In genomic region chr11:19286411-19286810, GRCh38 we compare ENCODE assay signal across 22 cellular contexts. TPM values are rescaled to one million over a fixed set of nuclear protein-coding genes. Genes with fewer than 3 reads are reported as not detected.
DNase-seq lines count a peak whose midpoint lies in the region; ATAC-seq, FAIRE-seq and TF ChIP-seq lines count a peak whose summit lies in the region.
"Had no signal": no experiment of that assay in that cellular context is flagged by ENCODE, and none has a peak within 500 bp of the region (broad histone marks: within the 10 kb centered on the region; RNA-seq: fewer than 3 reads in every experiment).

No MANE protein-coding gene starts in this region.

- no peaks in the 10 kb centered on the region for H3K79me1 ChIP-seq in mesendoderm (ENCODE audit: low read length)

- peaks cover 12% of the 10 kb centered on the region for H3K27me3 Mint-ChIP-seq in stimulated activated naive CD8-positive, alpha-beta T cell treated with anti-CD3 and anti-CD28 coated beads, Interleukin-15, Interleukin-2, amounts not matched to agents 100 ng/mL and 50 ng/mL, for 24 hours
- H3K27me3 Mint-ChIP-seq in stimulated activated memory B cell treated with anti-CD40 and anti-IgM and Interleukin-4, amounts not matched to agents 10 μg/mL and 1 μg/mL and 100 μg/mL, for 72 hours = peaks cover 13% of the 10 kb centered on the region

- H3K9me3 ChIP-seq in HepG2 (ENCODE audit: low read length) (no peaks in the 10 kb centered on the region), right lobe of liver (no peaks in the 10 kb centered on the region)
- H3K9me3 ChIP-seq: A549; BLaER1 treated with 17β-estradiol and CSF1 and Interleukin-3, amounts not matched to agents 10 nM and 100 nM; Caco-2 had no signal

- ATAC-seq in HepG2 (no peak), right lobe of liver (no peak)
- no peak for ATAC-seq in stimulated activated naive CD8-positive, alpha-beta T cell treated with anti-CD3 and anti-CD28 coated beads, Interleukin-15, Interleukin-2, amounts not matched to agents 100 U/mL and 50 U/mL, for 24 hours
- no peak for ATAC-seq in stimulated activated memory B cell treated with anti-CD40 and anti-IgM and Interleukin-4, amounts not matched to agents 10 μg/mL and 1 μg/mL and 100 μg/mL, for 72 hours
- ATAC-seq: A549; CD8-positive, alpha-beta T cell had no signal

- H3K4me1 ChIP-seq in HepG2 (ENCODE audit: insufficient read depth, low read length) = no peaks in the 10 kb centered on the region
- no peaks in the 10 kb centered on the region for H3K4me1 ChIP-seq in right lobe of liver
- H3K4me1 ChIP-seq in mesendoderm (ENCODE audit: control insufficient read depth, low read depth, low read length) = peaks cover 18% of the 10 kb centered on the region
- H3K4me1 ChIP-seq: A549, Caco-2 had no signal

- H3K56ac ChIP-seq in mesendoderm (ENCODE audit: low read length) = peak overlapping the region; percentile 45

- no peak overlapping the region for H2AFZ ChIP-seq in HepG2 (ENCODE audit: low read length)

- no peak for TF ChIP-seq CTCF in HepG2 (CRISPR knock-in tag; IDR thresholded peaks at IDR 0.05)
- TF ChIP-seq CTCF in right lobe of liver (IDR thresholded peaks at IDR 0.05) = no peak

- H4K5ac ChIP-seq in mesendoderm (ENCODE audit: low read length) = no peak overlapping the region

- no peak overlapping the region for H3K4me3 ChIP-seq in HepG2 (replicated peaks in 1 of 3; ENCODE audit: insufficient read depth in 1 of 3, low read depth in 2 of 3, low read length in 3 of 3)
- no peak overlapping the region for H3K4me3 ChIP-seq in right lobe of liver
- H3K4me3 ChIP-seq in mesendoderm (ENCODE audit: low read length) = no peak overlapping the region
- H3K4me3 ChIP-seq: A549; BLaER1 treated with 17β-estradiol and CSF1 and Interleukin-3, amounts not matched to agents 10 nM and 100 nM had no signal

- CTCF ChIA-PET in HepG2 (lab: Yijun Ruan, JAX; ENCODE audit: low intra/inter-chr PET ratio, low total read pairs) = no interaction called here

- WGBS in HepG2 (ENCODE audit: low lambda C conversion rate) = 0% methylated on average over 4 of the region's 4 CpGs
- 87% methylated on average over 3 of the region's 4 CpGs for WGBS in right lobe of liver (ENCODE audit: insufficient coverage, low coverage, low lambda C conversion rate, missing lambda C conversion rate)
- WGBS in mesendoderm (ENCODE audit: extremely low coverage, insufficient coverage, low lambda C conversion rate) = no CpG with 5 or more reads among the region's 4 CpGs

- no peak for TF ChIP-seq POLR2A in HepG2 (IDR thresholded peaks at IDR 0.05; ENCODE audit: insufficient read depth in 1 of 2, low read depth in 2 of 2, low read length in 2 of 2)
- TF ChIP-seq POLR2A in right lobe of liver (IDR thresholded peaks at IDR 0.05) = no peak

- in situ Hi-C loops in HepG2 (cut with HindIII; ENCODE audit: extremely low pct_ligation_motif_present, low pct_unique_long_range_greater_than_20kb) = no loop called here

- TF ChIP-seq EP300 in HepG2 (IDR thresholded peaks at IDR 0.05; ENCODE audit: low read depth in 2 of 2, low read length in 2 of 2) (no peak), HepG2 (CRISPR knock-in tag; IDR thresholded peaks at IDR 0.05; ENCODE audit: borderline replicate concordance) (no peak)

- FAIRE-seq in HepG2 (lab: Jason Lieb, UNC) = no peak
- FAIRE-seq: A549, D721Med, G401.6, GM12891, GM19239 had no signal

- DNase-seq in HepG2 (ENCODE audit: low spot score) = no peak
- DNase-seq in right lobe of liver = no peak
- no peak for DNase-seq in stimulated activated naive CD8-positive, alpha-beta T cell treated with anti-CD3 and anti-CD28 coated beads, Interleukin-15, Interleukin-2, amounts not matched to agents 100 U/mL and 50 U/mL, for 24 hours
- DNase-seq in mesendoderm = no peak
- DNase-seq: AML-193; Caco-2; Calu3; CD4-positive, alpha-beta T cell; CD8-positive, alpha-beta T cell; DMS79 treated with DMSO at 0.1 percent for 48 hours; GF-D8 had no signal

- no peak overlapping the region for H3K23ac ChIP-seq in mesendoderm (ENCODE audit: low read length)

- no peak overlapping the region for H3K4me3 Mint-ChIP-seq in stimulated activated naive CD8-positive, alpha-beta T cell treated with anti-CD3 and anti-CD28 coated beads, Interleukin-15, Interleukin-2, amounts not matched to agents 100 ng/mL and 50 ng/mL, for 24 hours
- H3K4me3 Mint-ChIP-seq in stimulated activated memory B cell treated with anti-CD40 and anti-IgM and Interleukin-4, amounts not matched to agents 10 μg/mL and 1 μg/mL and 100 μg/mL, for 72 hours = no peak overlapping the region
- H3K4me3 Mint-ChIP-seq: B cell; CD4-positive, alpha-beta T cell; CD8-positive, alpha-beta T cell had no signal

- no peak overlapping the region for H2BK5ac ChIP-seq in mesendoderm (ENCODE audit: low read length)

- H3K27me3 ChIP-seq in HepG2 (ENCODE audit: control insufficient read depth in 1 of 2, insufficient read depth in 2 of 2, low read length in 2 of 2) (peaks cover 1 to 6% of the 10 kb centered on the region in 2 experiments; a peak in 2 of 5 replicates), right lobe of liver (no peaks in the 10 kb centered on the region), mesendoderm (ENCODE audit: insufficient read depth, low read length, poor library complexity) (no peaks in the 10 kb centered on the region)
- H3K27me3 ChIP-seq: BLaER1 treated with 17β-estradiol and CSF1 and Interleukin-3, amounts not matched to agents 10 nM and 100 nM had no signal

- H3K27ac Mint-ChIP-seq in stimulated activated naive CD8-positive, alpha-beta T cell treated with anti-CD3 and anti-CD28 coated beads, Interleukin-15, Interleukin-2, amounts not matched to agents 100 ng/mL and 50 ng/mL, for 24 hours = peak overlapping the region; percentile 52
- H3K27ac Mint-ChIP-seq in stimulated activated memory B cell treated with anti-CD40 and anti-IgM and Interleukin-4, amounts not matched to agents 10 μg/mL and 1 μg/mL and 100 μg/mL, for 72 hours = no peak overlapping the region
- H3K27ac Mint-ChIP-seq: B cell; CD4-positive, alpha-beta T cell; CD8-positive, alpha-beta T cell had no signal

- H2BK120ac ChIP-seq in mesendoderm (ENCODE audit: low read depth, low read length) = no peak overlapping the region

- H3K18ac ChIP-seq in mesendoderm (ENCODE audit: low read length) = peak overlapping the region; percentile 76

- H3K27ac ChIP-seq in HepG2 (ENCODE audit: extremely low read length, insufficient read depth, low read length) (no peak overlapping the region), right lobe of liver (no peak overlapping the region), mesendoderm (ENCODE audit: low read depth, low read length) (no peak overlapping the region)
- H3K27ac ChIP-seq: 22Rv1; A549; BLaER1 treated with 17β-estradiol and CSF1 and Interleukin-3, amounts not matched to agents 10 nM and 100 nM; C4-2B had no signal

- no peaks in the 10 kb centered on the region for H4K20me1 ChIP-seq in HepG2 (ENCODE audit: insufficient read depth, low read length)
- H4K20me1 ChIP-seq: BLaER1 treated with 17β-estradiol and CSF1 and Interleukin-3, amounts not matched to agents 10 nM and 100 nM had no signal

- H3K4ac ChIP-seq in mesendoderm (ENCODE audit: low read depth, low read length) = peak overlapping the region; percentile 6

- BruUV-seq in HepG2 (replicated peaks; lab: Mats Ljungman, UMichigan) = no TSS peak

- no peak overlapping the region for H4K8ac ChIP-seq in mesendoderm (ENCODE audit: low read depth, low read length)

- H3K9me3 Mint-ChIP-seq in stimulated activated naive CD8-positive, alpha-beta T cell treated with anti-CD3 and anti-CD28 coated beads, Interleukin-15, Interleukin-2, amounts not matched to agents 100 ng/mL and 50 ng/mL, for 24 hours = no peaks in the 10 kb centered on the region
- no peaks in the 10 kb centered on the region for H3K9me3 Mint-ChIP-seq in stimulated activated memory B cell treated with anti-CD40 and anti-IgM and Interleukin-4, amounts not matched to agents 10 μg/mL and 1 μg/mL and 100 μg/mL, for 72 hours
- H3K9me3 Mint-ChIP-seq: CD4-positive, alpha-beta T cell; CD8-positive, alpha-beta T cell had no signal

- H3K79me2 ChIP-seq in HepG2 (ENCODE audit: insufficient read depth, low read length) = no peaks in the 10 kb centered on the region
- no peaks in the 10 kb centered on the region for H3K79me2 ChIP-seq in mesendoderm (ENCODE audit: control insufficient read depth, insufficient read depth, low read length)

- no peaks in the 10 kb centered on the region for H3K36me3 Mint-ChIP-seq in stimulated activated naive CD8-positive, alpha-beta T cell treated with anti-CD3 and anti-CD28 coated beads, Interleukin-15, Interleukin-2, amounts not matched to agents 100 ng/mL and 50 ng/mL, for 24 hours (ENCODE audit: low read depth)
- H3K36me3 Mint-ChIP-seq in stimulated activated memory B cell treated with anti-CD40 and anti-IgM and Interleukin-4, amounts not matched to agents 10 μg/mL and 1 μg/mL and 100 μg/mL, for 72 hours = no peaks in the 10 kb centered on the region
- H3K36me3 Mint-ChIP-seq: CD8-positive, alpha-beta T cell had no signal

- POLR2A ChIA-PET in HepG2 (lab: Yijun Ruan, JAX) = no interaction called here

- TF ChIP-seq RAD21 in HepG2 (CRISPR knock-in tag; IDR thresholded peaks at IDR 0.05) = no peak

- H3K4me2 ChIP-seq in HepG2 (ENCODE audit: low read depth, low read length) (no peak overlapping the region), mesendoderm (ENCODE audit: low read length) (no peak overlapping the region)
- H3K4me2 ChIP-seq: A549; BLaER1 treated with 17β-estradiol and CSF1 and Interleukin-3, amounts not matched to agents 10 nM and 100 nM had no signal

- intact Hi-C loops in HepG2 (cut with micrococcal nuclease; ENCODE audit: unreplicated experiment) (no loop called here), right lobe of liver (cut with DNase I) (no loop called here)

- H3K4me1 Mint-ChIP-seq in stimulated activated naive CD8-positive, alpha-beta T cell treated with anti-CD3 and anti-CD28 coated beads, Interleukin-15, Interleukin-2, amounts not matched to agents 100 ng/mL and 50 ng/mL, for 24 hours (ENCODE audit: low read depth) = peaks cover 15% of the 10 kb centered on the region
- peaks cover 5% of the 10 kb centered on the region for H3K4me1 Mint-ChIP-seq in stimulated activated memory B cell treated with anti-CD40 and anti-IgM and Interleukin-4, amounts not matched to agents 10 μg/mL and 1 μg/mL and 100 μg/mL, for 72 hours

- no peaks in the 10 kb centered on the region for H3K36me3 ChIP-seq in HepG2 (replicated peaks in 1 of 2; ENCODE audit: control insufficient read depth in 1 of 2, insufficient read depth in 2 of 2, low read length in 2 of 2)
- H3K36me3 ChIP-seq in right lobe of liver = no peaks in the 10 kb centered on the region
- no peaks in the 10 kb centered on the region for H3K36me3 ChIP-seq in mesendoderm (ENCODE audit: control insufficient read depth, insufficient read depth, low read length)
- H3K36me3 ChIP-seq: BLaER1 treated with 17β-estradiol and CSF1 and Interleukin-3, amounts not matched to agents 10 nM and 100 nM had no signal

- no peak overlapping the region for H2BK15ac ChIP-seq in mesendoderm (replicated peaks; ENCODE audit: low read depth)

- no peak overlapping the region for H2AK5ac ChIP-seq in mesendoderm (ENCODE audit: low read length)

- H3K9ac ChIP-seq in HepG2 (ENCODE audit: insufficient read depth, low read depth, low read length) = no peak overlapping the region
- no peak overlapping the region for H3K9ac ChIP-seq in mesendoderm (ENCODE audit: low read length)
- H3K9ac ChIP-seq: BLaER1 treated with 17β-estradiol and CSF1 and Interleukin-3, amounts not matched to agents 10 nM and 100 nM had no signal

RNA-seq across cellular contexts. Expression of gene E2F8, which starts 45.7 kb away (rescaled TPM):
- total RNA-seq in HepG2 (2016; rRNA removed; fragmentation: Illumina TruSeq; extraction: Trizol) (8.9 and 9.4 TPM in 2 replicates), right lobe of liver (1 to 10 TPM in 1 of 6 experiments, under 1 TPM in 4, not detected in 1; 0.19 to 2.0 (median 0.49) TPM)
- total RNA-seq in HepG2 (2016; cell fraction: cytosol; rRNA removed; fragmentation: Illumina TruSeq; extraction: Trizol; ENCODE audit: low read depth) = 1.0 and 1.2 TPM in 2 replicates
- total RNA-seq in HepG2 (2016; cell fraction: insoluble cytoplasmic fraction; rRNA removed; fragmentation: Illumina TruSeq; extraction: Trizol) = 7.9 and 9.1 TPM in 2 replicates
- 3.8 and 4.5 TPM in 2 replicates for total RNA-seq in HepG2 (2016; cell fraction: membrane; rRNA removed; fragmentation: Illumina TruSeq; extraction: Trizol)
- total RNA-seq in HepG2 (2016; cell fraction: nucleus; rRNA removed; fragmentation: Illumina TruSeq; extraction: Trizol) = 15.0 and 16.1 TPM in 2 replicates
- 1.9 and 3.3 TPM in 2 replicates for polyA plus RNA-seq in HepG2 (2011; rRNA removed)
- polyA plus RNA-seq in HepG2 (2011; cell fraction: cytosol; rRNA removed) = 1.3 and 1.4 TPM in 2 replicates
- 4.7 and 5.3 TPM in 2 replicates for polyA plus RNA-seq in HepG2 (2011; cell fraction: nucleus; rRNA removed)
- polyA plus RNA-seq in HepG2 (2012) = 1.4 and 2.7 TPM in 2 replicates
- 0.82 and 0.87 TPM in 2 replicates for polyA plus RNA-seq in HepG2 (2016; cell fraction: cytosol; fragmentation: Illumina TruSeq; extraction: Trizol; ENCODE audit: low read depth)
- 12.0 and 12.3 TPM in 2 replicates for polyA plus RNA-seq in HepG2 (2016; cell fraction: insoluble cytoplasmic fraction; fragmentation: Illumina TruSeq; extraction: Trizol; ENCODE audit: low read depth)
- 1.9 and 2.2 TPM in 2 replicates for polyA plus RNA-seq in HepG2 (2016; cell fraction: membrane; fragmentation: Illumina TruSeq; extraction: Trizol; ENCODE audit: low read depth)
- 16.9 and 18.0 TPM in 2 replicates for polyA plus RNA-seq in HepG2 (2016; cell fraction: nucleus; fragmentation: Illumina TruSeq; extraction: Trizol; ENCODE audit: insufficient read depth, low read depth)
- polyA minus RNA-seq in HepG2 (2011; rRNA and poly(A)+ RNA removed; ENCODE audit: low replicate concordance) = 3.0 and 4.3 TPM in 2 replicates
- polyA minus RNA-seq in HepG2 (2011; cell fraction: cytosol; rRNA and poly(A)+ RNA removed) = 1.2 and 1.7 TPM in 2 replicates
- 18.0 and 25.4 TPM in 2 replicates for polyA minus RNA-seq in HepG2 (2011; cell fraction: nucleus; rRNA and poly(A)+ RNA removed)
- polyA plus RNA-seq in mesendoderm (2013, experiment 1 of 2) = 12.0 TPM
- polyA plus RNA-seq in mesendoderm (2013, experiment 2 of 2) = 12.9 TPM
- total RNA-seq: CD4-positive, alpha-beta T cell had no signal
